Comparison of ENCODE assay signal across 8 cellular contexts in genomic region chr1:212606734-212607205, GRCh38. TPM values are rescaled to one million over a fixed set of nuclear protein-coding genes. Genes with fewer than 3 reads are reported as not detected.
DNase-seq lines count a peak whose midpoint lies in the region; ATAC-seq, FAIRE-seq and TF ChIP-seq lines count a peak whose summit lies in the region.

No MANE protein-coding gene starts in this region.

- peaks cover 24% of the 10 kb centered on the region for H4K20me1 ChIP-seq in astrocyte (ENCODE audit: insufficient read depth, low read length)

- H3K4me1 Mint-ChIP-seq in astrocyte (ENCODE audit: low read depth, unreplicated experiment): peaks cover 30% of the 10 kb centered on the region

- H3K4me3 ChIP-seq in Peyer's patch (peak overlapping the region; percentile 63 to 88 (median 79)), astrocyte (ENCODE audit: insufficient read depth, low read depth, low read length) (peak overlapping the region; percentile 27)

- H3K27ac ChIP-seq in Peyer's patch (peak overlapping the region; percentile 2 to 99 (median 97)), astrocyte (ENCODE audit: low read depth, low read length) (no peak overlapping the region)

- H3K36me3 Mint-ChIP-seq in astrocyte (ENCODE audit: low read depth, unreplicated experiment): no peaks in the 10 kb centered on the region

- H3K4me1 ChIP-seq in Peyer's patch (peaks cover 3 to 44% (median 16%) of the 10 kb centered on the region in 4 donors), astrocyte (ENCODE audit: insufficient read depth, low read length) (peaks cover 15% of the 10 kb centered on the region)

- H3K4me3 Mint-ChIP-seq in astrocyte (ENCODE audit: unreplicated experiment): peak overlapping the region; percentile 96

- ATAC-seq in HG03139 (IDR thresholded peaks at IDR 0.05; ENCODE audit: unreplicated experiment): no peak

- H3K36me3 ChIP-seq in Peyer's patch (no peaks in the 10 kb centered on the region), astrocyte (ENCODE audit: insufficient read depth, low read length) (no peaks in the 10 kb centered on the region)

- H3K27me3 ChIP-seq in Peyer's patch: peaks cover 0 to 8% of the 10 kb centered on the region in 2 donors
- peaks cover 68% of the 10 kb centered on the region for H3K27me3 ChIP-seq in astrocyte (ENCODE audit: insufficient read depth, low read length)

- no peaks in the 10 kb centered on the region for H3K9me3 Mint-ChIP-seq in astrocyte (ENCODE audit: unreplicated experiment)

- FAIRE-seq in GM18507 (lab: Jason Lieb, UNC) (peak; percentile 52), astrocyte (lab: Jason Lieb, UNC) (no peak)

- H3K27me3 Mint-ChIP-seq in astrocyte (ENCODE audit: low read depth, unreplicated experiment): peaks cover 16% of the 10 kb centered on the region

- peak overlapping the region; percentile 95 for H3K27ac Mint-ChIP-seq in astrocyte (ENCODE audit: unreplicated experiment)

- peak overlapping the region; percentile 96 for H3K4me2 ChIP-seq in astrocyte (ENCODE audit: low read length)

- H2AFZ ChIP-seq in astrocyte (ENCODE audit: low read depth, low read length): no peak overlapping the region

- DNase-seq in GM18507 (ENCODE audit: extremely low spot score, insufficient read length, low read depth) (no peak), Peyer's patch (peak; percentile 23 to 94 (median 88)), astrocyte (ENCODE audit: low read depth) (no peak), islet precursor cell (peak; percentile 72), DMS79 (lab: John Stamatoyannopoulos, UW) (no peak), NCI-H1694 (lab: John Stamatoyannopoulos, UW) (no peak)
- peak; percentile 41 to 44 for DNase-seq in stimulated activated CD4-positive, alpha-beta T cell treated with anti-CD3 and anti-CD28 coated beads, Interleukin-1b, Interleukin-23, amount 100 ng/mL, for 4 hours (ENCODE audit: low read depth in 2 of 2)

- H3K79me2 ChIP-seq in astrocyte (ENCODE audit: insufficient read depth, low read length): peaks cover 12% of the 10 kb centered on the region

- TF ChIP-seq CTCF in Peyer's patch (IDR thresholded peaks at IDR 0.05) (peak in 3 of 6 experiments; percentile 24 to 44 (median 37)), astrocyte (IDR thresholded peaks at IDR 0.05; ENCODE audit: insufficient read depth, low read depth, low read length) (no peak)

- peak; percentile 66 to 70 for TF ChIP-seq POLR2A in Peyer's patch (IDR thresholded peaks at IDR 0.05)

- no peaks in the 10 kb centered on the region for H3K9me3 ChIP-seq in Peyer's patch
- no peaks in the 10 kb centered on the region for H3K9me3 ChIP-seq in astrocyte (ENCODE audit: insufficient read depth, low read depth, low read length)

- H3K9ac ChIP-seq in astrocyte (ENCODE audit: low read length): peak overlapping the region; percentile 93

RNA-seq across cellular contexts. Expression of gene ATF3, which starts 1.8 kb away (rescaled TPM):
- total RNA-seq in Peyer's patch: 10 to 100 TPM in 3 of 4 donors, 1 to 10 TPM in 1; 10.0 to 38.0 (median 17.2) TPM
- 72.5 and 87.6 TPM in 2 replicates for total RNA-seq in astrocyte

Comparison
In these comparisons a context has a peak if more than half of its experiments do, and no peak if none do; other contexts are left out.
1. DNase-seq: peak in Peyer's patch (3 of 3), islet precursor cell (single experiment) and stimulated activated CD4-positive, alpha-beta T cell treated with anti-CD3 and anti-CD28 coated beads, Interleukin-1b, Interleukin-23, amount 100 ng/mL, for 4 hours (2 of 2); none in GM18507 (single experiment), astrocyte (single experiment), DMS79 (single experiment) and NCI-H1694 (single experiment).